37 cellular contexts compared by ENCODE assay signal in genomic region chrX:3639236-3639635, GRCh38.
"Had no signal": no experiment of that assay in that cellular context is flagged by ENCODE, and none has a peak within 500 bp of the region (broad histone marks: within the 10 kb centered on the region; RNA-seq: fewer than 3 reads in every experiment).

No MANE protein-coding gene starts in this region.

- H3K27ac ChIP-seq: brain microvascular endothelial cell, Peyer's patch, SJSA1, VCaP had no signal

- DNase-seq: activated B cell treated with CpG ODN at 0.5 μM for 24 hours; activated CD4-positive, alpha-beta memory T cell treated with anti-CD3 and anti-CD28 coated beads for 36 hours; activated CD4-positive, alpha-beta T cell treated with anti-CD3 and anti-CD28 coated beads for 4 hours; activated CD4-positive, alpha-beta T cell treated with anti-CD3 and anti-CD28 coated beads, Interleukin-2, amount 50 U/mL, for 1 hour; activated CD4-positive, CD25-positive, alpha-beta regulatory T cell treated with anti-CD3 and anti-CD28 coated beads, Interleukin-2, amount 50 U/mL, for 72 hours; activated CD8-positive, alpha-beta memory T cell treated with anti-CD3 and anti-CD28 coated beads, Interleukin-2, amount 50 U/mL, for 4 hours; activated effector memory CD4-positive, alpha-beta T cell treated with Interleukin-2 at 50 U/mL for 16 hours; activated naive CD4-positive, alpha-beta T cell treated with anti-CD3 and anti-CD28 coated beads, Interleukin-2, amount 10 ng/mL, durations not matched to agents 7 days and 5 days; activated naive CD8-positive, alpha-beta T cell treated with anti-CD3 and anti-CD28 coated beads, Interleukin-2, amount 50 U/mL, for 24 hours; activated T-cell treated with anti-CD3 and anti-CD28 coated beads for 4 hours; activated T-cell treated with anti-CD3 and anti-CD28 coated beads, Interleukin-2, amount 50 U/mL, for 48 hours; aorta; brain microvascular endothelial cell; central memory CD4-positive, alpha-beta T cell; Kasumi-1; MG63; NCI-H1092; NCI-H1436 treated with DMSO at 0.1 percent for 48 hours; NCI-H187; NCI-H2029 treated with DMSO at 0.1 percent for 48 hours; NCI-H2107; NCI-H2171; NCI-H510A; NCI-H526; NCI-H748 treated with DMSO at 0.1 percent for 48 hours; NK-92 treated with Interleukin-12 subunit alpha and Interleukin-12 subunit beta, amount 100 ng/mL, for 24 hours; PC-3; RPMI8226; SHP77 treated with DMSO at 0.1 percent for 48 hours; SW 1271; T-helper 1 cell; T-helper 2 cell; T-helper 9 cell had no signal

- H3K27me3 Mint-ChIP-seq: activated B cell treated with CpG ODN at 0.5 μM for 24 hours; activated CD4-positive, alpha-beta memory T cell treated with anti-CD3 and anti-CD28 coated beads for 36 hours; activated naive CD4-positive, alpha-beta T cell treated with anti-CD3 and anti-CD28 coated beads, Interleukin-2, amount 10 ng/mL, durations not matched to agents 7 days and 5 days; activated naive CD8-positive, alpha-beta T cell; activated naive CD8-positive, alpha-beta T cell treated with anti-CD3 and anti-CD28 coated beads, Interleukin-2, amount 50 U/mL, for 24 hours had no signal

- H3K27ac Mint-ChIP-seq: activated B cell treated with CpG ODN at 0.5 μM for 24 hours; activated CD4-positive, alpha-beta memory T cell treated with anti-CD3 and anti-CD28 coated beads for 36 hours; activated naive CD8-positive, alpha-beta T cell; activated naive CD8-positive, alpha-beta T cell treated with anti-CD3 and anti-CD28 coated beads, Interleukin-2, amount 50 U/mL, for 24 hours had no signal

- H3K4me1 ChIP-seq: Peyer's patch, SJSA1 had no signal

- ATAC-seq: activated naive CD8-positive, alpha-beta T cell treated with anti-CD3 and anti-CD28 coated beads, Interleukin-2, amount 50 U/mL, for 24 hours; PC-3 had no signal

- H3K36me3 ChIP-seq: brain microvascular endothelial cell, MG63, Peyer's patch, SJSA1 had no signal

- H3K27me3 ChIP-seq: brain microvascular endothelial cell, MG63, Peyer's patch, SJSA1 had no signal

- H3K4me1 Mint-ChIP-seq: activated B cell treated with CpG ODN at 0.5 μM for 24 hours; activated naive CD4-positive, alpha-beta T cell treated with anti-CD3 and anti-CD28 coated beads, Interleukin-2, amount 10 ng/mL, durations not matched to agents 7 days and 5 days; activated naive CD8-positive, alpha-beta T cell treated with anti-CD3 and anti-CD28 coated beads, Interleukin-2, amount 50 U/mL, for 24 hours had no signal

- H3K4me3 ChIP-seq: MG63, Peyer's patch, SJSA1 had no signal

- H3K9me3 Mint-ChIP-seq: activated B cell treated with CpG ODN at 0.5 μM for 24 hours; activated naive CD4-positive, alpha-beta T cell treated with anti-CD3 and anti-CD28 coated beads, Interleukin-2, amount 10 ng/mL, durations not matched to agents 7 days and 5 days; activated naive CD8-positive, alpha-beta T cell treated with anti-CD3 and anti-CD28 coated beads, Interleukin-2, amount 50 U/mL, for 24 hours had no signal

- H3K4me3 Mint-ChIP-seq: activated B cell treated with CpG ODN at 0.5 μM for 24 hours; activated CD4-positive, alpha-beta memory T cell treated with anti-CD3 and anti-CD28 coated beads for 36 hours; activated naive CD4-positive, alpha-beta T cell treated with anti-CD3 and anti-CD28 coated beads, Interleukin-2, amount 10 ng/mL, durations not matched to agents 7 days and 5 days; activated naive CD8-positive, alpha-beta T cell; activated naive CD8-positive, alpha-beta T cell treated with anti-CD3 and anti-CD28 coated beads, Interleukin-2, amount 50 U/mL, for 24 hours had no signal
